In the genomic region with DNA sequence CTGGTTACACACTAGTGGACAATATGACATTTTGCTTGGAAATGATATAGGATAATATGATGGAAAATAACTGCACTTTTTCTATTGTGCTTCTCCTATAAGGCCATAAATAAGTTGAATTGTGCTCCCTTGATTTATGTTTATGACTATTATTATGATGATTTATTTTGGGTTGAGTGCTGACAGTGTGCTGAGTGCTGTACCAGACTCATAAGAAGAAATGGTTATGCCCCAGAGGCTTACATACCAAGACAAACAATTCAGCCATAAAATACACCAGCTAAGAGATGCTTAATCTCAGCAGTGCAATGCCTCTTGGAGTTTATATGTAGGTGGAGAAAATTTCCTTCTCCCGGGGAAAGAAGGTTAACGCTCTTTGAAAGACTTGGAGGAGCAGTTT, we compare ENCODE assay signal across 33 cellular contexts.
"Had no signal": no experiment of that assay in that cellular context is flagged by ENCODE, and none has a peak within 500 bp of the region (broad histone marks: within the 10 kb centered on the region; RNA-seq: fewer than 3 reads in every experiment).

No MANE protein-coding gene starts in this region.

- FAIRE-seq: bronchial epithelial cell had no signal

- H3K4me3 Mint-ChIP-seq: activated B cell treated with CpG ODN at 0.5 μM for 24 hours; activated CD4-positive, alpha-beta memory T cell treated with anti-CD3 and anti-CD28 coated beads for 36 hours; activated naive CD4-positive, alpha-beta T cell treated with anti-CD3 and anti-CD28 coated beads for 36 hours; activated T-cell treated with anti-CD3 and anti-CD28 coated beads, Interleukin-2, amount 50 U/mL, for 4 hours; activated T-helper 1 cell treated with anti-CD3 and anti-CD28 coated beads, Interleukin-12 subunit alpha, Interleukin-12 subunit beta, Interleukin-2, Interleukin-4 antibody, amounts not matched to agents 30 ng/mL and 10 ng/mL and 1 ng/mL, durations not matched to agents 14 hours and 24 hours and 36 hours; brain; T-cell; T-helper 17 cell had no signal

- H3K36me3 Mint-ChIP-seq: activated CD4-positive, alpha-beta memory T cell treated with anti-CD3 and anti-CD28 coated beads for 36 hours; activated naive CD4-positive, alpha-beta T cell treated with anti-CD3 and anti-CD28 coated beads, Interleukin-2, amount 50 U/mL, for 72 hours; brain; T-cell had no signal

- H3K4me1 Mint-ChIP-seq: activated B cell treated with CpG ODN at 0.5 μM for 24 hours, T-cell, T-helper 17 cell had no signal

- H3K9me3 Mint-ChIP-seq: activated B cell treated with CpG ODN at 0.5 μM for 24 hours; activated CD4-positive, alpha-beta memory T cell treated with anti-CD3 and anti-CD28 coated beads for 36 hours; activated naive CD4-positive, alpha-beta T cell treated with anti-CD3 and anti-CD28 coated beads for 36 hours; activated naive CD4-positive, alpha-beta T cell treated with anti-CD3 and anti-CD28 coated beads, Interleukin-2, amount 50 U/mL, for 72 hours; activated T-cell treated with anti-CD3 and anti-CD28 coated beads, Interleukin-2, amount 50 U/mL, for 4 hours; activated T-helper 1 cell treated with anti-CD3 and anti-CD28 coated beads, Interleukin-12 subunit alpha, Interleukin-12 subunit beta, Interleukin-2, Interleukin-4 antibody, amounts not matched to agents 30 ng/mL and 10 ng/mL and 1 ng/mL, durations not matched to agents 14 hours and 24 hours and 36 hours had no signal

- DNase-seq: activated B cell treated with CpG ODN at 0.5 μM for 24 hours; activated CD4-positive, alpha-beta memory T cell treated with anti-CD3 and anti-CD28 coated beads for 36 hours; activated CD4-positive, alpha-beta T cell treated with anti-CD3 and anti-CD28 coated beads for 4 hours; activated CD4-positive, alpha-beta T cell treated with anti-CD3 and anti-CD28 coated beads, Interleukin-2, amount 50 U/mL, for 1 hour; activated CD4-positive, CD25-positive, alpha-beta regulatory T cell treated with anti-CD3 and anti-CD28 coated beads, Interleukin-2, amount 50 U/mL, for 72 hours; activated CD8-positive, alpha-beta memory T cell treated with anti-CD3 and anti-CD28 coated beads, Interleukin-2, amount 50 U/mL, for 4 hours; activated gamma-delta T cell treated with Interleukin-2 at 50 U/mL for 16 hours; activated naive CD4-positive, alpha-beta T cell treated with anti-CD3 and anti-CD28 coated beads for 36 hours; activated T-cell treated with anti-CD3 and anti-CD28 coated beads for 4 hours; activated T-cell treated with anti-CD3 and anti-CD28 coated beads, Interleukin-2, amount 50 U/mL, for 4 hours; adrenal gland; anterior cingulate cortex; caudate nucleus; cerebellar nuclear complex; Kasumi-1; MM.1S; MV-4-11; NCI-H1092; NCI-H1930; NCI-H2081 treated with DMSO at 0.1 percent for 48 hours; NCI-H2171; NCI-H226; NCI-H446 treated with DMSO at 0.1 percent for 48 hours; NCI-H524; SHP77 treated with DMSO at 0.1 percent for 48 hours; T-cell; T-helper 17 cell had no signal

- ATAC-seq: activated naive CD4-positive, alpha-beta T cell treated with anti-CD3 and anti-CD28 coated beads, Interleukin-2, amount 50 U/mL, for 72 hours; activated T-cell treated with anti-CD3 and anti-CD28 coated beads, Interleukin-2, amount 50 U/mL, for 4 hours; Panc1; SK-N-SH treated with all-trans-retinoic acid at 6 μM for 48 hours; T-cell; T-helper 17 cell had no signal

- H3K27me3 Mint-ChIP-seq: brain had no signal

- H3K27ac Mint-ChIP-seq: activated B cell treated with CpG ODN at 0.5 μM for 24 hours; activated CD4-positive, alpha-beta memory T cell treated with anti-CD3 and anti-CD28 coated beads for 36 hours; activated naive CD4-positive, alpha-beta T cell treated with anti-CD3 and anti-CD28 coated beads for 36 hours; activated naive CD4-positive, alpha-beta T cell treated with anti-CD3 and anti-CD28 coated beads, Interleukin-2, amount 50 U/mL, for 72 hours; activated T-helper 1 cell treated with anti-CD3 and anti-CD28 coated beads, Interleukin-12 subunit alpha, Interleukin-12 subunit beta, Interleukin-2, Interleukin-4 antibody, amounts not matched to agents 30 ng/mL and 10 ng/mL and 1 ng/mL, durations not matched to agents 14 hours and 24 hours and 36 hours; T-cell; T-helper 17 cell had no signal
